ENCODE assay signal across 2 cellular contexts in the genomic region with DNA sequence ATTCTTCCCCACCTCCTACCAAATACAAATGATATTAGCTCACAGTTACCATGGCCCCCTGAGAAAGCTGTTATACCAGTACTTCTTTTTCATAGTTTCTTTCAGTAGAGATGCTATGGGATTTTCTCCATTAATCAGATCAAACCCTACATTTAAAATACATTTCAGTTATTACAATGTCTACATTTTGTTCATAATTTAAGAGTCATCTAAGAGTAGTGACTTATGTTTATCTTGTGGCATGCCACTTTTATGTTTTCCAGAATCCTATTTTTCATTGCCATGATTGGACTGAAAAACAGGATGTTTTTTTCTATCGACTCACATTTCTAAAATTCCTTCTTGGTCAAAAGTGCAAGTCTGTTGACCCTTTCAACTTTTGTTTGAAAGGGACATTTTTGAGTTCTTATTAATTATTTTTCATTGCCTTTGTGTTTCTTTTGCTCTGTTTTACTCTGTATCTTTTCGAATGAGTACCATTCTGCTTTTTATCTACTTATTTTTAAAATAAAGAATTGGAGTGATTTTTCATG.
TF ChIP-seq lines count a peak whose summit lies in the region.

No MANE protein-coding gene starts in this region.

TF ChIP-seq in K562, 482 proteins besides CTCF, POLR2A, EP300 and RAD21 (continued from another document):
- TF ChIP-seq, protein P1, sequence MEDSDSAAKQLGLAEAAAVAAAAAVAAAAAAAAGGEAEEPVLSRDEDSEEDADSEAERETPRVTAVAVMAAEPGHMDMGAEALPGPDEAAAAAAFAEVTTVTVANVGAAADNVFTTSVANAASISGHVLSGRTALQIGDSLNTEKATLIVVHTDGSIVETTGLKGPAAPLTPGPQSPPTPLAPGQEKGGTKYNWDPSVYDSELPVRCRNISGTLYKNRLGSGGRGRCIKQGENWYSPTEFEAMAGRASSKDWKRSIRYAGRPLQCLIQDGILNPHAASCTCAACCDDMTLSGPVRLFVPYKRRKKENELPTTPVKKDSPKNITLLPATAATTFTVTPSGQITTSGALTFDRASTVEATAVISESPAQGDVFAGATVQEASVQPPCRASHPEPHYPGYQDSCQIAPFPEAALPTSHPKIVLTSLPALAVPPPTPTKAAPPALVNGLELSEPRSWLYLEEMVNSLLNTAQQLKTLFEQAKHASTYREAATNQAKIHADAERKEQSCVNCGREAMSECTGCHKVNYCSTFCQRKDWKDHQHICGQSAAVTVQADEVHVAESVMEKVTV (CRISPR knock-in tag; IDR thresholded peaks at IDR 0.05) = no peak
- TF ChIP-seq FUS (optimal IDR thresholded peaks at IDR 0.05; ENCODE audit: low read depth, low read length) = no peak
- TF ChIP-seq CBFA2T2 (conservative IDR thresholded peaks at IDR 0.05) = no peak
- TF ChIP-seq CHD2 (IDR thresholded peaks at IDR 0.05; ENCODE audit: low read depth, low read length) = no peak
- TF ChIP-seq ZNF75A (CRISPR knock-in tag; IDR thresholded peaks at IDR 0.05) = no peak
- no peak for TF ChIP-seq BCOR (IDR thresholded peaks at IDR 0.05)
- no peak for TF ChIP-seq CREBBP (IDR thresholded peaks at IDR 0.05; ENCODE audit: low read depth, low read length)
- no peak for TF ChIP-seq CEBPB (tag; IDR thresholded peaks at IDR 0.05)
- TF ChIP-seq, protein P2, sequence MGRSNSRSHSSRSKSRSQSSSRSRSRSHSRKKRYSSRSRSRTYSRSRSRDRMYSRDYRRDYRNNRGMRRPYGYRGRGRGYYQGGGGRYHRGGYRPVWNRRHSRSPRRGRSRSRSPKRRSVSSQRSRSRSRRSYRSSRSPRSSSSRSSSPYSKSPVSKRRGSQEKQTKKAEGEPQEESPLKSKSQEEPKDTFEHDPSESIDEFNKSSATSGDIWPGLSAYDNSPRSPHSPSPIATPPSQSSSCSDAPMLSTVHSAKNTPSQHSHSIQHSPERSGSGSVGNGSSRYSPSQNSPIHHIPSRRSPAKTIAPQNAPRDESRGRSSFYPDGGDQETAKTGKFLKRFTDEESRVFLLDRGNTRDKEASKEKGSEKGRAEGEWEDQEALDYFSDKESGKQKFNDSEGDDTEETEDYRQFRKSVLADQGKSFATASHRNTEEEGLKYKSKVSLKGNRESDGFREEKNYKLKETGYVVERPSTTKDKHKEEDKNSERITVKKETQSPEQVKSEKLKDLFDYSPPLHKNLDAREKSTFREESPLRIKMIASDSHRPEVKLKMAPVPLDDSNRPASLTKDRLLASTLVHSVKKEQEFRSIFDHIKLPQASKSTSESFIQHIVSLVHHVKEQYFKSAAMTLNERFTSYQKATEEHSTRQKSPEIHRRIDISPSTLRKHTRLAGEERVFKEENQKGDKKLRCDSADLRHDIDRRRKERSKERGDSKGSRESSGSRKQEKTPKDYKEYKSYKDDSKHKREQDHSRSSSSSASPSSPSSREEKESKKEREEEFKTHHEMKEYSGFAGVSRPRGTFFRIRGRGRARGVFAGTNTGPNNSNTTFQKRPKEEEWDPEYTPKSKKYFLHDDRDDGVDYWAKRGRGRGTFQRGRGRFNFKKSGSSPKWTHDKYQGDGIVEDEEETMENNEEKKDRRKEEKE (IDR thresholded peaks at IDR 0.05; ENCODE audit: borderline replicate concordance in 1 of 2, control insufficient read depth in 1 of 2, low read depth in 2 of 2, low read length in 1 of 2) = no peak
- TF ChIP-seq ZBTB8A (IDR thresholded peaks at IDR 0.05; ENCODE audit: partially characterized antibody) = no peak
- TF ChIP-seq KLF13 (tag; IDR thresholded peaks at IDR 0.05; ENCODE audit: borderline replicate concordance, low read depth) = no peak
- no peak for TF ChIP-seq ADNP (tag; IDR thresholded peaks at IDR 0.05)
- no peak for TF ChIP-seq CSDE1 (IDR thresholded peaks at IDR 0.05)
TF ChIP-seq in K562: peak in this region for 0.

TF ChIP-seq in SK-N-SH treated with all-trans-retinoic acid at 6 μM for 48 hours, 23 proteins besides CTCF, POLR2A, EP300 and RAD21 (continued from another document):
- TF ChIP-seq, protein P3, sequence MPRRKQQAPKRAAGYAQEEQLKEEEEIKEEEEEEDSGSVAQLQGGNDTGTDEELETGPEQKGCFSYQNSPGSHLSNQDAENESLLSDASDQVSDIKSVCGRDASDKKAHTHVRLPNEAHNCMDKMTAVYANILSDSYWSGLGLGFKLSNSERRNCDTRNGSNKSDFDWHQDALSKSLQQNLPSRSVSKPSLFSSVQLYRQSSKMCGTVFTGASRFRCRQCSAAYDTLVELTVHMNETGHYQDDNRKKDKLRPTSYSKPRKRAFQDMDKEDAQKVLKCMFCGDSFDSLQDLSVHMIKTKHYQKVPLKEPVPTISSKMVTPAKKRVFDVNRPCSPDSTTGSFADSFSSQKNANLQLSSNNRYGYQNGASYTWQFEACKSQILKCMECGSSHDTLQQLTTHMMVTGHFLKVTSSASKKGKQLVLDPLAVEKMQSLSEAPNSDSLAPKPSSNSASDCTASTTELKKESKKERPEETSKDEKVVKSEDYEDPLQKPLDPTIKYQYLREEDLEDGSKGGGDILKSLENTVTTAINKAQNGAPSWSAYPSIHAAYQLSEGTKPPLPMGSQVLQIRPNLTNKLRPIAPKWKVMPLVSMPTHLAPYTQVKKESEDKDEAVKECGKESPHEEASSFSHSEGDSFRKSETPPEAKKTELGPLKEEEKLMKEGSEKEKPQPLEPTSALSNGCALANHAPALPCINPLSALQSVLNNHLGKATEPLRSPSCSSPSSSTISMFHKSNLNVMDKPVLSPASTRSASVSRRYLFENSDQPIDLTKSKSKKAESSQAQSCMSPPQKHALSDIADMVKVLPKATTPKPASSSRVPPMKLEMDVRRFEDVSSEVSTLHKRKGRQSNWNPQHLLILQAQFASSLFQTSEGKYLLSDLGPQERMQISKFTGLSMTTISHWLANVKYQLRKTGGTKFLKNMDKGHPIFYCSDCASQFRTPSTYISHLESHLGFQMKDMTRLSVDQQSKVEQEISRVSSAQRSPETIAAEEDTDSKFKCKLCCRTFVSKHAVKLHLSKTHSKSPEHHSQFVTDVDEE (CRISPR knock-in tag; IDR thresholded peaks at IDR 0.05) = no peak
- TF ChIP-seq, protein P4, sequence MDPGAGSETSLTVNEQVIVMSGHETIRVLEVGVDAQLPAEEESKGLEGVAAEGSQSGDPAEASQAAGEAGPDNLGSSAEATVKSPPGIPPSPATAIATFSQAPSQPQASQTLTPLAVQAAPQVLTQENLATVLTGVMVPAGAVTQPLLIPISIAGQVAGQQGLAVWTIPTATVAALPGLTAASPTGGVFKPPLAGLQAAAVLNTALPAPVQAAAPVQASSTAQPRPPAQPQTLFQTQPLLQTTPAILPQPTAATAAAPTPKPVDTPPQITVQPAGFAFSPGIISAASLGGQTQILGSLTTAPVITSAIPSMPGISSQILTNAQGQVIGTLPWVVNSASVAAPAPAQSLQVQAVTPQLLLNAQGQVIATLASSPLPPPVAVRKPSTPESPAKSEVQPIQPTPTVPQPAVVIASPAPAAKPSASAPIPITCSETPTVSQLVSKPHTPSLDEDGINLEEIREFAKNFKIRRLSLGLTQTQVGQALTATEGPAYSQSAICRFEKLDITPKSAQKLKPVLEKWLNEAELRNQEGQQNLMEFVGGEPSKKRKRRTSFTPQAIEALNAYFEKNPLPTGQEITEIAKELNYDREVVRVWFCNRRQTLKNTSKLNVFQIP (CRISPR knock-in tag; IDR thresholded peaks at IDR 0.05; ENCODE audit: borderline replicate concordance, low read depth) = no peak
- TF ChIP-seq ZFP3 (CRISPR knock-in tag; IDR thresholded peaks at IDR 0.05) (no peak), OSR1 (CRISPR knock-in tag; IDR thresholded peaks at IDR 0.05) (no peak), ZNF70 (CRISPR knock-in tag; IDR thresholded peaks at IDR 0.05) (no peak)
